In genomic region chr5:80990971-80991370, GRCh38 we compare ENCODE assay signal across 2 cellular contexts.
A peak's percentile ranks its signal among the peaks of the same experiment; 100 is the strongest.
TF ChIP-seq lines count a peak whose summit lies in the region.

No MANE protein-coding gene starts in this region.

TF ChIP-seq in HCT116, 20 proteins besides CTCF, POLR2A, EP300 and RAD21 (continued from another document):
- TF ChIP-seq, protein P1, sequence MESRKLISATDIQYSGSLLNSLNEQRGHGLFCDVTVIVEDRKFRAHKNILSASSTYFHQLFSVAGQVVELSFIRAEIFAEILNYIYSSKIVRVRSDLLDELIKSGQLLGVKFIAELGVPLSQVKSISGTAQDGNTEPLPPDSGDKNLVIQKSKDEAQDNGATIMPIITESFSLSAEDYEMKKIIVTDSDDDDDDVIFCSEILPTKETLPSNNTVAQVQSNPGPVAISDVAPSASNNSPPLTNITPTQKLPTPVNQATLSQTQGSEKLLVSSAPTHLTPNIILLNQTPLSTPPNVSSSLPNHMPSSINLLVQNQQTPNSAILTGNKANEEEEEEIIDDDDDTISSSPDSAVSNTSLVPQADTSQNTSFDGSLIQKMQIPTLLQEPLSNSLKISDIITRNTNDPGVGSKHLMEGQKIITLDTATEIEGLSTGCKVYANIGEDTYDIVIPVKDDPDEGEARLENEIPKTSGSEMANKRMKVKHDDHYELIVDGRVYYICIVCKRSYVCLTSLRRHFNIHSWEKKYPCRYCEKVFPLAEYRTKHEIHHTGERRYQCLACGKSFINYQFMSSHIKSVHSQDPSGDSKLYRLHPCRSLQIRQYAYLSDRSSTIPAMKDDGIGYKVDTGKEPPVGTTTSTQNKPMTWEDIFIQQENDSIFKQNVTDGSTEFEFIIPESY (IDR thresholded peaks at IDR 0.05; ENCODE audit: extremely low read depth, insufficient replicate concordance, low read length) = no peak
- TF ChIP-seq EGR1 (IDR thresholded peaks at IDR 0.05; ENCODE audit: low read depth) (no peak), FOSL1 (IDR thresholded peaks at IDR 0.05; ENCODE audit: low read depth) (peak; percentile 36; the same call in 1 of the 2 replicates), TCF7L2 (IDR thresholded peaks at IDR 0.05; ENCODE audit: borderline replicate concordance, extremely low read depth, insufficient read depth, insufficient read length) (no peak), JUND (IDR thresholded peaks at IDR 0.05) (peak; percentile 34; the same call in 1 of the 2 replicates), EZH2phosphoT487 (IDR thresholded peaks at IDR 0.05; ENCODE audit: borderline replicate concordance) (no peak)
- TF ChIP-seq, protein P2, sequence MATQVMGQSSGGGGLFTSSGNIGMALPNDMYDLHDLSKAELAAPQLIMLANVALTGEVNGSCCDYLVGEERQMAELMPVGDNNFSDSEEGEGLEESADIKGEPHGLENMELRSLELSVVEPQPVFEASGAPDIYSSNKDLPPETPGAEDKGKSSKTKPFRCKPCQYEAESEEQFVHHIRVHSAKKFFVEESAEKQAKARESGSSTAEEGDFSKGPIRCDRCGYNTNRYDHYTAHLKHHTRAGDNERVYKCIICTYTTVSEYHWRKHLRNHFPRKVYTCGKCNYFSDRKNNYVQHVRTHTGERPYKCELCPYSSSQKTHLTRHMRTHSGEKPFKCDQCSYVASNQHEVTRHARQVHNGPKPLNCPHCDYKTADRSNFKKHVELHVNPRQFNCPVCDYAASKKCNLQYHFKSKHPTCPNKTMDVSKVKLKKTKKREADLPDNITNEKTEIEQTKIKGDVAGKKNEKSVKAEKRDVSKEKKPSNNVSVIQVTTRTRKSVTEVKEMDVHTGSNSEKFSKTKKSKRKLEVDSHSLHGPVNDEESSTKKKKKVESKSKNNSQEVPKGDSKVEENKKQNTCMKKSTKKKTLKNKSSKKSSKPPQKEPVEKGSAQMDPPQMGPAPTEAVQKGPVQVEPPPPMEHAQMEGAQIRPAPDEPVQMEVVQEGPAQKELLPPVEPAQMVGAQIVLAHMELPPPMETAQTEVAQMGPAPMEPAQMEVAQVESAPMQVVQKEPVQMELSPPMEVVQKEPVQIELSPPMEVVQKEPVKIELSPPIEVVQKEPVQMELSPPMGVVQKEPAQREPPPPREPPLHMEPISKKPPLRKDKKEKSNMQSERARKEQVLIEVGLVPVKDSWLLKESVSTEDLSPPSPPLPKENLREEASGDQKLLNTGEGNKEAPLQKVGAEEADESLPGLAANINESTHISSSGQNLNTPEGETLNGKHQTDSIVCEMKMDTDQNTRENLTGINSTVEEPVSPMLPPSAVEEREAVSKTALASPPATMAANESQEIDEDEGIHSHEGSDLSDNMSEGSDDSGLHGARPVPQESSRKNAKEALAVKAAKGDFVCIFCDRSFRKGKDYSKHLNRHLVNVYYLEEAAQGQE (IDR thresholded peaks at IDR 0.05; ENCODE audit: low read depth) = no peak

TF ChIP-seq in SK-N-SH treated with all-trans-retinoic acid at 6 μM for 48 hours, 23 proteins besides CTCF, POLR2A, EP300 and RAD21 (continued from another document):
- TF ChIP-seq, protein P3, sequence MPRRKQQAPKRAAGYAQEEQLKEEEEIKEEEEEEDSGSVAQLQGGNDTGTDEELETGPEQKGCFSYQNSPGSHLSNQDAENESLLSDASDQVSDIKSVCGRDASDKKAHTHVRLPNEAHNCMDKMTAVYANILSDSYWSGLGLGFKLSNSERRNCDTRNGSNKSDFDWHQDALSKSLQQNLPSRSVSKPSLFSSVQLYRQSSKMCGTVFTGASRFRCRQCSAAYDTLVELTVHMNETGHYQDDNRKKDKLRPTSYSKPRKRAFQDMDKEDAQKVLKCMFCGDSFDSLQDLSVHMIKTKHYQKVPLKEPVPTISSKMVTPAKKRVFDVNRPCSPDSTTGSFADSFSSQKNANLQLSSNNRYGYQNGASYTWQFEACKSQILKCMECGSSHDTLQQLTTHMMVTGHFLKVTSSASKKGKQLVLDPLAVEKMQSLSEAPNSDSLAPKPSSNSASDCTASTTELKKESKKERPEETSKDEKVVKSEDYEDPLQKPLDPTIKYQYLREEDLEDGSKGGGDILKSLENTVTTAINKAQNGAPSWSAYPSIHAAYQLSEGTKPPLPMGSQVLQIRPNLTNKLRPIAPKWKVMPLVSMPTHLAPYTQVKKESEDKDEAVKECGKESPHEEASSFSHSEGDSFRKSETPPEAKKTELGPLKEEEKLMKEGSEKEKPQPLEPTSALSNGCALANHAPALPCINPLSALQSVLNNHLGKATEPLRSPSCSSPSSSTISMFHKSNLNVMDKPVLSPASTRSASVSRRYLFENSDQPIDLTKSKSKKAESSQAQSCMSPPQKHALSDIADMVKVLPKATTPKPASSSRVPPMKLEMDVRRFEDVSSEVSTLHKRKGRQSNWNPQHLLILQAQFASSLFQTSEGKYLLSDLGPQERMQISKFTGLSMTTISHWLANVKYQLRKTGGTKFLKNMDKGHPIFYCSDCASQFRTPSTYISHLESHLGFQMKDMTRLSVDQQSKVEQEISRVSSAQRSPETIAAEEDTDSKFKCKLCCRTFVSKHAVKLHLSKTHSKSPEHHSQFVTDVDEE (CRISPR knock-in tag; IDR thresholded peaks at IDR 0.05) = no peak
- TF ChIP-seq OSR1 (CRISPR knock-in tag; IDR thresholded peaks at IDR 0.05) (no peak), PATZ1 (CRISPR knock-in tag; IDR thresholded peaks at IDR 0.05; ENCODE audit: borderline replicate concordance) (no peak), ZFP30 (CRISPR knock-in tag; IDR thresholded peaks at IDR 0.05) (no peak), ISL1 (CRISPR knock-in tag; IDR thresholded peaks at IDR 0.05) (no peak), ZC3H10 (CRISPR knock-in tag; IDR thresholded peaks at IDR 0.05) (no peak)
- TF ChIP-seq, protein P4, sequence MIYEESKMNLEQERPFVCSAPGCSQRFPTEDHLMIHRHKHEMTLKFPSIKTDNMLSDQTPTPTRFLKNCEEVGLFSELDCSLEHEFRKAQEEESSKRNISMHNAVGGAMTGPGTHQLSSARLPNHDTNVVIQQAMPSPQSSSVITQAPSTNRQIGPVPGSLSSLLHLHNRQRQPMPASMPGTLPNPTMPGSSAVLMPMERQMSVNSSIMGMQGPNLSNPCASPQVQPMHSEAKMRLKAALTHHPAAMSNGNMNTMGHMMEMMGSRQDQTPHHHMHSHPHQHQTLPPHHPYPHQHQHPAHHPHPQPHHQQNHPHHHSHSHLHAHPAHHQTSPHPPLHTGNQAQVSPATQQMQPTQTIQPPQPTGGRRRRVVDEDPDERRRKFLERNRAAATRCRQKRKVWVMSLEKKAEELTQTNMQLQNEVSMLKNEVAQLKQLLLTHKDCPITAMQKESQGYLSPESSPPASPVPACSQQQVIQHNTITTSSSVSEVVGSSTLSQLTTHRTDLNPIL (CRISPR knock-in tag; IDR thresholded peaks at IDR 0.05; ENCODE audit: low read depth) = no peak
